ENCODE assay signal across 8 cellular contexts in genomic region chr3:46935168-46935858, GRCh38. TPM values are rescaled to one million over a fixed set of nuclear protein-coding genes. Genes with fewer than 3 reads are reported as not detected.
A peak's percentile ranks its signal among the peaks of the same experiment; 100 is the strongest.
DNase-seq lines count a peak whose midpoint lies in the region; ATAC-seq and TF ChIP-seq lines count a peak whose summit lies in the region.

No MANE protein-coding gene starts in this region.

- H3K9me3 ChIP-seq in heart left ventricle (no peaks in the 10 kb centered on the region), psoas muscle (no peaks in the 10 kb centered on the region)

- no peak for DNase-seq in activated naive CD4-positive, alpha-beta T cell treated with anti-CD3 and anti-CD28 coated beads, Interleukin-2, amount 50 U/mL, for 16 hours
- DNase-seq in activated B cell treated with CpG ODN at 0.5 μM for 24 hours (no peak), heart left ventricle (peak; percentile 78 to 95 (median 89)), psoas muscle (peak; percentile 83 to 93), superior temporal gyrus (ENCODE audit: extremely low spot score) (no peak)
- no peak for DNase-seq in activated CD4-positive, CD25-positive, alpha-beta regulatory T cell (lab: John Stamatoyannopoulos, UW)

- TF ChIP-seq POLR2A in heart left ventricle (IDR thresholded peaks at IDR 0.05), result no peak

- H3K27me3 ChIP-seq in heart left ventricle, result no peaks in the 10 kb centered on the region
- no peaks in the 10 kb centered on the region for H3K27me3 ChIP-seq in psoas muscle (ENCODE audit: insufficient read depth in 3 of 3, low read length in 2 of 3)

- no peaks in the 10 kb centered on the region for H3K27me3 Mint-ChIP-seq in activated naive CD4-positive, alpha-beta T cell treated with anti-CD3 and anti-CD28 coated beads, Interleukin-2, amount 50 U/mL, for 24 hours
- H3K27me3 Mint-ChIP-seq in activated B cell treated with CpG ODN at 0.5 μM for 24 hours, result no peaks in the 10 kb centered on the region

- H3K36me3 Mint-ChIP-seq in activated naive CD4-positive, alpha-beta T cell treated with anti-CD3 and anti-CD28 coated beads, Interleukin-2, amount 50 U/mL, for 24 hours, result peaks cover 5% of the 10 kb centered on the region
- H3K36me3 Mint-ChIP-seq in activated B cell treated with CpG ODN at 0.5 μM for 24 hours (ENCODE audit: low read depth), result peaks cover 51% of the 10 kb centered on the region

- H3K4me3 ChIP-seq in heart left ventricle, result no peak overlapping the region
- H3K4me3 ChIP-seq in psoas muscle, result no peak overlapping the region

- ATAC-seq in activated B cell treated with CpG ODN at 0.5 μM for 24 hours (ENCODE audit: low read depth), result no peak
- ATAC-seq in heart left ventricle, result peak; percentile 92 to 93 (median 92)
- peak; percentile 92 to 95 (median 94) for ATAC-seq in psoas muscle
- ATAC-seq in HG02571 (IDR thresholded peaks at IDR 0.05; ENCODE audit: unreplicated experiment), result no peak

- no peaks in the 10 kb centered on the region for H3K9me3 Mint-ChIP-seq in activated naive CD4-positive, alpha-beta T cell treated with anti-CD3 and anti-CD28 coated beads, Interleukin-2, amount 50 U/mL, for 24 hours
- no peaks in the 10 kb centered on the region for H3K9me3 Mint-ChIP-seq in activated B cell treated with CpG ODN at 0.5 μM for 24 hours

- 38 to 52% (median 49%) methylated on average over 5 to 7 of the region's 7 CpGs for WGBS in heart left ventricle, 4 donors
- 23 to 37% (median 25%) methylated on average over 7 of the region's 7 CpGs for WGBS in psoas muscle, 3 donors

- POLR2A ChIA-PET in activated B cell treated with CpG ODN at 0.5 μM for 24 hours (lab: Charles Lee), result interaction anchor here (0.5 to 15.6 kb wide), 5 partner anchors 12 to 120 kb away, joined by 3 to 189 read pairs (median 4); partner anchors contain the start of genes CCDC12 and NBEAL2

- H3K4me3 Mint-ChIP-seq in activated naive CD4-positive, alpha-beta T cell treated with anti-CD3 and anti-CD28 coated beads, Interleukin-2, amount 50 U/mL, for 24 hours, result no peak overlapping the region
- H3K4me3 Mint-ChIP-seq in activated B cell treated with CpG ODN at 0.5 μM for 24 hours, result no peak overlapping the region

- H3K27ac Mint-ChIP-seq in activated naive CD4-positive, alpha-beta T cell treated with anti-CD3 and anti-CD28 coated beads, Interleukin-2, amount 50 U/mL, for 24 hours, result peak overlapping the region; percentile 23
- H3K27ac Mint-ChIP-seq in activated B cell treated with CpG ODN at 0.5 μM for 24 hours, result peak overlapping the region; percentile 56

- peaks cover 64% of the 10 kb centered on the region for H3K4me1 Mint-ChIP-seq in activated naive CD4-positive, alpha-beta T cell treated with anti-CD3 and anti-CD28 coated beads, Interleukin-2, amount 50 U/mL, for 24 hours
- H3K4me1 Mint-ChIP-seq in activated B cell treated with CpG ODN at 0.5 μM for 24 hours, result peaks cover 89% of the 10 kb centered on the region

- intact Hi-C loops in activated B cell treated with CpG ODN at 0.5 μM for 24 hours (cut with micrococcal nuclease) (no loop called here), heart left ventricle (cut with DNase I) (no loop called here), psoas muscle (cut with DNase I) (loop anchor here (5.0 kb wide), 1 partner anchor 37 kb away; no protein-coding TSS in a partner anchor)

- no peak for TF ChIP-seq CTCF in activated B cell treated with CpG ODN at 0.5 μM for 24 hours (IDR thresholded peaks at IDR 0.05)
- TF ChIP-seq CTCF in heart left ventricle (IDR thresholded peaks at IDR 0.05), result peak; percentile 31 to 66 (median 52)
- TF ChIP-seq CTCF in psoas muscle (IDR thresholded peaks at IDR 0.05), result peak; percentile 68

- CTCF ChIA-PET in activated B cell treated with CpG ODN at 0.5 μM for 24 hours (lab: Charles Lee), result interaction anchor here (1.0 to 2.1 kb wide), 2 partner anchors 12 to 26 kb away, joined by 3 to 9 read pairs; no protein-coding TSS in a partner anchor

- peaks cover 0 to 43% (median 23%) of the 10 kb centered on the region in 9 donors for H3K36me3 ChIP-seq in heart left ventricle
- peaks cover 0 to 24% of the 10 kb centered on the region in 2 donors for H3K36me3 ChIP-seq in psoas muscle (ENCODE audit: insufficient read depth in 1 of 2, low read depth in 1 of 2)

- H3K4me1 ChIP-seq in heart left ventricle, result peaks cover 23 to 100% (median 89%) of the 10 kb centered on the region in 12 donors
- H3K4me1 ChIP-seq in psoas muscle, result peaks cover 89% of the 10 kb centered on the region

- peak overlapping the region; percentile 60 to 94 (median 85) for H3K27ac ChIP-seq in heart left ventricle
- H3K27ac ChIP-seq in psoas muscle, result peak overlapping the region; percentile 77

RNA-seq across cellular contexts. Expression of gene CCDC12, which starts 41.2 kb away (rescaled TPM):
- total RNA-seq in activated B cell treated with CpG ODN at 0.5 μM for 24 hours, result 93.8 and 98.4 TPM in 2 replicates
- total RNA-seq in heart left ventricle, result 10 to 100 TPM; 27.1 to 36.8 (median 33.3) TPM
- polyA plus RNA-seq in heart left ventricle, result 100 to 1,000 TPM in 1 of 2 donors, 10 to 100 TPM in 1; 83.5 to 120 TPM
- 10 to 100 TPM; 25.1 to 36.4 (median 34.9) TPM for total RNA-seq in psoas muscle
- polyA plus RNA-seq in psoas muscle, result 10 to 100 TPM; 47.0 to 69.8 (median 55.5) TPM

RNA-seq across cellular contexts. Expression of gene NBEAL2, which starts 44.2 kb away (rescaled TPM):
- total RNA-seq in activated B cell treated with CpG ODN at 0.5 μM for 24 hours, result 79.8 and 98.6 TPM in 2 replicates
- total RNA-seq in heart left ventricle, result 10 to 100 TPM in 6 of 9 donors, 1 to 10 TPM in 3; 8.1 to 41.1 (median 12.0) TPM
- 10 to 100 TPM; 16.3 to 45.7 TPM for polyA plus RNA-seq in heart left ventricle
- 10 to 100 TPM in 1 of 4 donors, 1 to 10 TPM in 3; 7.3 to 11.2 (median 7.7) TPM for total RNA-seq in psoas muscle
- polyA plus RNA-seq in psoas muscle, result 10 to 100 TPM in 1 of 3 donors, 1 to 10 TPM in 2; 5.4 to 13.0 (median 6.4) TPM

RNA-seq across cellular contexts. Expression of gene PTH1R, which starts 57.8 kb away (rescaled TPM):
- total RNA-seq in activated B cell treated with CpG ODN at 0.5 μM for 24 hours (not detected in 2 replicates), heart left ventricle (10 to 100 TPM in 2 of 9 donors, 1 to 10 TPM in 7; 2.1 to 15.6 (median 6.0) TPM), psoas muscle (1 to 10 TPM; 1.1 to 5.9 (median 4.1) TPM)
- polyA plus RNA-seq in heart left ventricle (10 to 100 TPM in 1 of 2 donors, 1 to 10 TPM in 1; 6.5 to 23.4 TPM), psoas muscle (1 to 10 TPM; 4.0 to 5.2 (median 4.2) TPM)

Comparison
In these comparisons a context has a peak if more than half of its experiments do, and no peak if none do; other contexts are left out.
1. DNase-seq: peak in heart left ventricle (5 of 5) and psoas muscle (2 of 2); none in activated naive CD4-positive, alpha-beta T cell treated with anti-CD3 and anti-CD28 coated beads, Interleukin-2, amount 50 U/mL, for 16 hours (single experiment), activated B cell treated with CpG ODN at 0.5 μM for 24 hours (single experiment), superior temporal gyrus (single experiment) and activated CD4-positive, CD25-positive, alpha-beta regulatory T cell (0 of 4).
2. ATAC-seq: peak in heart left ventricle (4 of 4) and psoas muscle (4 of 4); none in activated B cell treated with CpG ODN at 0.5 μM for 24 hours (single experiment) and HG02571 (single experiment).
3. intact Hi-C loops: an anchor here in psoas muscle (5.0 kb wide); none called in activated B cell treated with CpG ODN at 0.5 μM for 24 hours and heart left ventricle.